ENCODE assay signal across 13 cellular contexts in genomic region chr13:39760521-39760920, GRCh38.
DNase-seq lines count a peak whose midpoint lies in the region; ATAC-seq lines count a peak whose summit lies in the region.
"Had no signal": no experiment of that assay in that cellular context is flagged by ENCODE, and none has a peak within 500 bp of the region (broad histone marks: within the 10 kb centered on the region; RNA-seq: fewer than 3 reads in every experiment).

No MANE protein-coding gene starts in this region.

- no peak overlapping the region for H4K91ac ChIP-seq in neuronal stem cell (ENCODE audit: low read depth, low read length, poor library complexity)

- H2AK5ac ChIP-seq in neuronal stem cell (ENCODE audit: low read depth, low read length), result no peak overlapping the region

- H2BK5ac ChIP-seq in neuronal stem cell (ENCODE audit: low read length), result no peak overlapping the region

- no peak overlapping the region for H2AFZ ChIP-seq in neuronal stem cell (ENCODE audit: low read length)

- no peaks in the 10 kb centered on the region for H3K27me3 ChIP-seq in neuronal stem cell (ENCODE audit: control insufficient read depth in 3 of 3, insufficient read depth in 3 of 3, low read depth in 1 of 3, low read length in 3 of 3)
- H3K27me3 ChIP-seq: BLaER1 had no signal

- H3K27ac ChIP-seq in neuronal stem cell (replicated peaks; ENCODE audit: low read length), result no peak overlapping the region
- H3K27ac ChIP-seq: BLaER1 had no signal

- no peaks in the 10 kb centered on the region for H3K79me1 ChIP-seq in neuronal stem cell (ENCODE audit: low read depth, low read length)

- no peak overlapping the region for H2BK120ac ChIP-seq in neuronal stem cell (ENCODE audit: low read depth, low read length)

- no peak overlapping the region for H3K14ac ChIP-seq in neuronal stem cell (ENCODE audit: low read length)

- no peak overlapping the region for H3K18ac ChIP-seq in neuronal stem cell (ENCODE audit: low read length)

- H2BK12ac ChIP-seq in neuronal stem cell (ENCODE audit: low read length), result no peak overlapping the region

- H3K4ac ChIP-seq in neuronal stem cell (ENCODE audit: low read length), result no peak overlapping the region

- no peaks in the 10 kb centered on the region for H3K4me1 ChIP-seq in neuronal stem cell (ENCODE audit: control insufficient read depth in 2 of 2, insufficient read depth in 1 of 2, low read depth in 1 of 2, low read length in 2 of 2)
- H3K4me1 ChIP-seq: BLaER1 had no signal

- H3K23ac ChIP-seq in neuronal stem cell (ENCODE audit: low read depth, low read length, poor library complexity), result no peak overlapping the region

- H3K9me3 ChIP-seq in neuronal stem cell (replicated peaks in 1 of 2; ENCODE audit: control insufficient read depth in 2 of 2, insufficient read depth in 1 of 2, low read depth in 1 of 2, low read length in 2 of 2), result peaks cover 1 to 8% of the 10 kb centered on the region in 2 donors
- H3K9me3 ChIP-seq: BLaER1 had no signal

- H3K4me3 ChIP-seq in neuronal stem cell (ENCODE audit: low read length in 2 of 2), result no peak overlapping the region
- H3K4me3 ChIP-seq: BLaER1 had no signal

- whole genome bisulfite sequencing in neuronal stem cell (ENCODE audit: extremely low coverage in 2 of 2, insufficient read length in 2 of 2, insufficient replicate concordance in 1 of 2), 2 donors, result no CpG with 5 or more reads among the region's 1 CpG

- peak; percentile 87 for ATAC-seq in GM19023 (IDR thresholded peaks at IDR 0.05; ENCODE audit: unreplicated experiment)
- peak; percentile 99 for ATAC-seq in GM21786 (IDR thresholded peaks at IDR 0.05; ENCODE audit: unreplicated experiment)
- peak; percentile 99 for ATAC-seq in HG03135 (IDR thresholded peaks at IDR 0.05; ENCODE audit: unreplicated experiment)
- ATAC-seq: esophagus mucosa had no signal

- peak; percentile 44 for DNase-seq in kidney tubule cell (ENCODE audit: low spot score)
- no peak for DNase-seq in neuronal stem cell (ENCODE audit: low spot score)
- DNase-seq in NCI-H748 (lab: John Stamatoyannopoulos, UW; ENCODE audit: unreplicated experiment), result no peak
- DNase-seq in SIG-M5 treated with dmso at 0.1 percent for 504 hours (lab: John Stamatoyannopoulos, UW; ENCODE audit: unreplicated experiment), result no peak
- DNase-seq in stimulated activated CD4-positive, alpha-beta T cell treated with anti-CD3 and anti-CD28 coated beads, Interleukin-2, amount 100 ng/mL, for 24 hours, result no peak
- DNase-seq: activated CD4-positive, CD25-positive, alpha-beta regulatory T cell; activated T-cell treated with anti-CD3 and anti-CD28 coated beads for 4 hours; NCI-H2029 had no signal

- no peaks in the 10 kb centered on the region for H3K36me3 ChIP-seq in neuronal stem cell (replicated peaks in 1 of 2; ENCODE audit: control insufficient read depth in 2 of 2, insufficient read depth in 2 of 2, low read length in 2 of 2)
- H3K36me3 ChIP-seq: BLaER1 had no signal

- H3K9ac ChIP-seq in neuronal stem cell (ENCODE audit: low read depth, low read length, poor library complexity), result no peak overlapping the region
- H3K9ac ChIP-seq: BLaER1 had no signal

- no peak overlapping the region for H2BK15ac ChIP-seq in neuronal stem cell (ENCODE audit: low read length)

- H3K4me2 ChIP-seq in neuronal stem cell (ENCODE audit: insufficient read depth, low read length, poor library complexity, severe bottlenecking), result no peak overlapping the region
- H3K4me2 ChIP-seq: BLaER1 had no signal

- no peak overlapping the region for H4K8ac ChIP-seq in neuronal stem cell (ENCODE audit: low read depth, low read length)
